In genomic region chr5:157485340-157485739, GRCh38 we compare ENCODE assay signal across 1 cellular context.
A peak's percentile ranks its signal among the peaks of the same experiment; 100 is the strongest.
TF ChIP-seq lines count a peak whose summit lies in the region.

No MANE protein-coding gene starts in this region.

TF ChIP-seq in HepG2, 621 proteins besides CTCF, POLR2A, EP300 and RAD21 (continued from another document and continues in another):
- no peak for TF ChIP-seq GABPA (IDR thresholded peaks at IDR 0.05; ENCODE audit: low read depth, low read length)
- TF ChIP-seq GABPA (CRISPR knock-in tag; IDR thresholded peaks at IDR 0.05; ENCODE audit: low read depth), result no peak
- TF ChIP-seq ZMAT3 (CRISPR knock-in tag; conservative IDR thresholded peaks at IDR 0.05), result no peak
- TF ChIP-seq ZFP36 (IDR thresholded peaks at IDR 0.05; ENCODE audit: borderline replicate concordance, low read depth, low read length, partially characterized antibody), result no peak
- no peak for TF ChIP-seq ZNF646 (CRISPR knock-in tag; IDR thresholded peaks at IDR 0.05)
- peak; percentile 70 for TF ChIP-seq HNF4G (IDR thresholded peaks at IDR 0.05; ENCODE audit: borderline replicate concordance, low read depth, low read length)
- peak; percentile 59; the same call in 1 of the 2 replicates for TF ChIP-seq HNF4G (CRISPR knock-in tag; IDR thresholded peaks at IDR 0.05; ENCODE audit: borderline replicate concordance, low read depth)
- no peak for TF ChIP-seq ADNP (CRISPR knock-in tag; IDR thresholded peaks at IDR 0.05)
- TF ChIP-seq HINFP (CRISPR knock-in tag; IDR thresholded peaks at IDR 0.05; ENCODE audit: low read depth), result no peak
- TF ChIP-seq, protein P1, sequence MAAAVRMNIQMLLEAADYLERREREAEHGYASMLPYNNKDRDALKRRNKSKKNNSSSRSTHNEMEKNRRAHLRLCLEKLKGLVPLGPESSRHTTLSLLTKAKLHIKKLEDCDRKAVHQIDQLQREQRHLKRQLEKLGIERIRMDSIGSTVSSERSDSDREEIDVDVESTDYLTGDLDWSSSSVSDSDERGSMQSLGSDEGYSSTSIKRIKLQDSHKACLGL (CRISPR knock-in tag; IDR thresholded peaks at IDR 0.05), result no peak
- TF ChIP-seq NCOA5 (CRISPR knock-in tag; IDR thresholded peaks at IDR 0.05), result no peak
- TF ChIP-seq KDM6A (CRISPR knock-in tag; IDR thresholded peaks at IDR 0.05; ENCODE audit: low read depth), result no peak
- no peak for TF ChIP-seq REL (CRISPR knock-in tag; conservative IDR thresholded peaks at IDR 0.05)
- TF ChIP-seq SALL1 (CRISPR knock-in tag; IDR thresholded peaks at IDR 0.05), result peak; percentile 41; the same call in 1 of the 2 replicates
- peak; percentile 95 for TF ChIP-seq MEIS2 (CRISPR knock-in tag; IDR thresholded peaks at IDR 0.05)
- no peak for TF ChIP-seq RFXAP (CRISPR knock-in tag; IDR thresholded peaks at IDR 0.05; ENCODE audit: borderline replicate concordance)
- no peak for TF ChIP-seq ZSCAN25 (CRISPR knock-in tag; IDR thresholded peaks at IDR 0.05)
- TF ChIP-seq FOXA3 (CRISPR knock-in tag; IDR thresholded peaks at IDR 0.05), result peak; percentile 86
- TF ChIP-seq, protein P2, sequence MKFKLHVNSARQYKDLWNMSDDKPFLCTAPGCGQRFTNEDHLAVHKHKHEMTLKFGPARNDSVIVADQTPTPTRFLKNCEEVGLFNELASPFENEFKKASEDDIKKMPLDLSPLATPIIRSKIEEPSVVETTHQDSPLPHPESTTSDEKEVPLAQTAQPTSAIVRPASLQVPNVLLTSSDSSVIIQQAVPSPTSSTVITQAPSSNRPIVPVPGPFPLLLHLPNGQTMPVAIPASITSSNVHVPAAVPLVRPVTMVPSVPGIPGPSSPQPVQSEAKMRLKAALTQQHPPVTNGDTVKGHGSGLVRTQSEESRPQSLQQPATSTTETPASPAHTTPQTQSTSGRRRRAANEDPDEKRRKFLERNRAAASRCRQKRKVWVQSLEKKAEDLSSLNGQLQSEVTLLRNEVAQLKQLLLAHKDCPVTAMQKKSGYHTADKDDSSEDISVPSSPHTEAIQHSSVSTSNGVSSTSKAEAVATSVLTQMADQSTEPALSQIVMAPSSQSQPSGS (CRISPR knock-in tag; IDR thresholded peaks at IDR 0.05), result 0 out of 2 replicates have a peak, but pooled peaks have one; percentile 23
- TF ChIP-seq PBX2 (CRISPR knock-in tag; IDR thresholded peaks at IDR 0.05), result peak; percentile 64
- TF ChIP-seq ZNF20 (CRISPR knock-in tag; IDR thresholded peaks at IDR 0.05), result no peak
- TF ChIP-seq HDAC2 (CRISPR knock-in tag; IDR thresholded peaks at IDR 0.05), result peak; percentile 48; the same call in 1 of the 2 replicates
- peak; percentile 94 for TF ChIP-seq CEBPG (CRISPR knock-in tag; IDR thresholded peaks at IDR 0.05)
- TF ChIP-seq CREM (IDR thresholded peaks at IDR 0.05), result no peak
- TF ChIP-seq CREM (CRISPR knock-in tag; IDR thresholded peaks at IDR 0.05), result no peak
- TF ChIP-seq NCOR1 (IDR thresholded peaks at IDR 0.05; ENCODE audit: borderline replicate concordance, low read length), result peak; percentile 70
- TF ChIP-seq MED1 (CRISPR knock-in tag; IDR thresholded peaks at IDR 0.05), result 0 out of 2 replicates have a peak, but pooled peaks have one; percentile 6
- no peak for TF ChIP-seq ZUFSP (CRISPR knock-in tag; IDR thresholded peaks at IDR 0.05; ENCODE audit: borderline replicate concordance)
- peak; percentile 99 for TF ChIP-seq HOXD1 (CRISPR knock-in tag; IDR thresholded peaks at IDR 0.05)
- TF ChIP-seq FOXO1 (CRISPR knock-in tag; IDR thresholded peaks at IDR 0.05), result peak; percentile 59; the same call in 1 of the 2 replicates
- 0 out of 2 replicates have a peak, but pooled peaks have one; percentile 26 for TF ChIP-seq RXRB (CRISPR knock-in tag; IDR thresholded peaks at IDR 0.05; ENCODE audit: borderline replicate concordance)
- TF ChIP-seq BCL6 (CRISPR knock-in tag; IDR thresholded peaks at IDR 0.05), result peak; percentile 24; the same call in 1 of the 2 replicates
- no peak for TF ChIP-seq ONECUT2 (CRISPR knock-in tag; IDR thresholded peaks at IDR 0.05)
- TF ChIP-seq HIC2 (CRISPR knock-in tag; IDR thresholded peaks at IDR 0.05; ENCODE audit: low read depth), result no peak
- TF ChIP-seq FOXA1 (IDR thresholded peaks at IDR 0.05), result no peak
- peak; percentile 59; the same call in 1 of the 2 replicates for TF ChIP-seq FOXA1 (CRISPR knock-in tag; IDR thresholded peaks at IDR 0.05)
- no peak for TF ChIP-seq ZFP62 (CRISPR knock-in tag; IDR thresholded peaks at IDR 0.05)
- no peak for TF ChIP-seq ZNF460 (CRISPR knock-in tag; IDR thresholded peaks at IDR 0.05; ENCODE audit: borderline replicate concordance)
- no peak for TF ChIP-seq ZNF383 (CRISPR knock-in tag; IDR thresholded peaks at IDR 0.05; ENCODE audit: borderline replicate concordance)
- peak in 1 of 2 experiments; percentile 94; a peak in 2 of 4 replicates for TF ChIP-seq ATF4 (CRISPR knock-in tag; IDR thresholded peaks at IDR 0.05)
- TF ChIP-seq, protein P3, sequence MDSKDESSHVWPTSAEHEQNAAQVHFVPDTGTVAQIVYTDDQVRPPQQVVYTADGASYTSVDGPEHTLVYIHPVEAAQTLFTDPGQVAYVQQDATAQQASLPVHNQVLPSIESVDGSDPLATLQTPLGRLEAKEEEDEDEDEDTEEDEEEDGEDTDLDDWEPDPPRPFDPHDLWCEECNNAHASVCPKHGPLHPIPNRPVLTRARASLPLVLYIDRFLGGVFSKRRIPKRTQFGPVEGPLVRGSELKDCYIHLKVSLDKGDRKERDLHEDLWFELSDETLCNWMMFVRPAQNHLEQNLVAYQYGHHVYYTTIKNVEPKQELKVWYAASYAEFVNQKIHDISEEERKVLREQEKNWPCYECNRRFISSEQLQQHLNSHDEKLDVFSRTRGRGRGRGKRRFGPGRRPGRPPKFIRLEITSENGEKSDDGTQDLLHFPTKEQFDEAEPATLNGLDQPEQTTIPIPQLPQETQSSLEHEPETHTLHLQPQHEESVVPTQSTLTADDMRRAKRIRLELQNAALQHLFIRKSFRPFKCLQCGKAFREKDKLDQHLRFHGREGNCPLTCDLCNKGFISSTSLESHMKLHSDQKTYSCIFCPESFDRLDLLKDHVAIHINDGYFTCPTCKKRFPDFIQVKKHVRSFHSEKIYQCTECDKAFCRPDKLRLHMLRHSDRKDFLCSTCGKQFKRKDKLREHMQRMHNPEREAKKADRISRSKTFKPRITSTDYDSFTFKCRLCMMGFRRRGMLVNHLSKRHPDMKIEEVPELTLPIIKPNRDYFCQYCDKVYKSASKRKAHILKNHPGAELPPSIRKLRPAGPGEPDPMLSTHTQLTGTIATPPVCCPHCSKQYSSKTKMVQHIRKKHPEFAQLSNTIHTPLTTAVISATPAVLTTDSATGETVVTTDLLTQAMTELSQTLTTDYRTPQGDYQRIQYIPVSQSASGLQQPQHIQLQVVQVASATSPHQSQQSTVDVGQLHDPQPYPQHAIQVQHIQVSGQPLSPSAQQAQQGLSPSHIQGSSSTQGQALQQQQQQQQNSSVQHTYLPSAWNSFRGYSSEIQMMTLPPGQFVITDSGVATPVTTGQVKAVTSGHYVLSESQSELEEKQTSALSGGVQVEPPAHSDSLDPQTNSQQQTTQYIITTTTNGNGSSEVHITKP (CRISPR knock-in tag; IDR thresholded peaks at IDR 0.05; ENCODE audit: low read depth), result no peak
- TF ChIP-seq HBP1 (CRISPR knock-in tag; IDR thresholded peaks at IDR 0.05; ENCODE audit: low read depth), result no peak
- peak; percentile 99 for TF ChIP-seq HOXA5 (CRISPR knock-in tag; IDR thresholded peaks at IDR 0.05)
